1 cellular context compared by ENCODE assay signal in genomic region chr17:76241205-76241539, GRCh38.
TF ChIP-seq lines count a peak whose summit lies in the region.

No MANE protein-coding gene starts in this region.

TF ChIP-seq in GM23338, 12 proteins besides CTCF, POLR2A, EP300 and RAD21 (continued from another document):
- no peak for TF ChIP-seq REST (IDR thresholded peaks at IDR 0.05; ENCODE audit: unreplicated experiment)
